Comparison of ENCODE assay signal across 1 cellular context in genomic region chr22:41234815-41235687, GRCh38.
TF ChIP-seq lines count a peak whose summit lies in the region.

No MANE protein-coding gene starts in this region.

TF ChIP-seq in HepG2, 621 proteins besides CTCF, POLR2A, EP300 and RAD21 (continued from another document and continues in another):
- TF ChIP-seq IRF1 (CRISPR knock-in tag; IDR thresholded peaks at IDR 0.05; ENCODE audit: low read depth) (no peak), ZC3H4 (CRISPR knock-in tag; IDR thresholded peaks at IDR 0.05; ENCODE audit: borderline replicate concordance) (no peak), GATAD1 (CRISPR knock-in tag; IDR thresholded peaks at IDR 0.05) (0 out of 2 replicates have a peak, but pooled peaks have one; percentile 23), NRL (CRISPR knock-in tag; IDR thresholded peaks at IDR 0.05; ENCODE audit: borderline replicate concordance) (peak; percentile 59; the same call in 1 of the 2 replicates), HNF1B (CRISPR knock-in tag; IDR thresholded peaks at IDR 0.05) (peak; percentile 76), ZFP91 (CRISPR knock-in tag; IDR thresholded peaks at IDR 0.05; ENCODE audit: borderline replicate concordance) (peak; percentile 69; the same call in 1 of the 2 replicates), PREB (CRISPR knock-in tag; IDR thresholded peaks at IDR 0.05) (no peak), NR2F1 (CRISPR knock-in tag; IDR thresholded peaks at IDR 0.05) (peak; percentile 10 to 86; a peak in 3 of 4 replicates), THRA (CRISPR knock-in tag; IDR thresholded peaks at IDR 0.05; ENCODE audit: borderline replicate concordance) (peak; percentile 65; the same call in 1 of the 2 replicates), BCL6 (CRISPR knock-in tag; IDR thresholded peaks at IDR 0.05) (peak; percentile 47; the same call in 1 of the 2 replicates), PRDM10 (CRISPR knock-in tag; IDR thresholded peaks at IDR 0.05; ENCODE audit: low read depth) (0 out of 2 replicates have a peak, but pooled peaks have one; percentile 32), SOX5 (CRISPR knock-in tag; IDR thresholded peaks at IDR 0.05; ENCODE audit: borderline replicate concordance) (peak; percentile 56; the same call in 1 of the 2 replicates), NCOA2 (CRISPR knock-in tag; IDR thresholded peaks at IDR 0.05) (peak; percentile 78), ZNF768 (CRISPR knock-in tag; IDR thresholded peaks at IDR 0.05) (peak; percentile 42; the same call in 1 of the 2 replicates), TFDP2 (CRISPR knock-in tag; IDR thresholded peaks at IDR 0.05) (0 out of 2 replicates have a peak, but pooled peaks have one; percentile 41), HIC2 (CRISPR knock-in tag; IDR thresholded peaks at IDR 0.05; ENCODE audit: low read depth) (peak; percentile 98), CEBPB (IDR thresholded peaks at IDR 0.05; ENCODE audit: borderline replicate concordance, low read depth, low read length) (peak; percentile 63; the same call in 1 of the 2 replicates), BATF2 (CRISPR knock-in tag; IDR thresholded peaks at IDR 0.05) (no peak), TBX3 (IDR thresholded peaks at IDR 0.05; ENCODE audit: borderline replicate concordance) (0 out of 2 replicates have a peak, but pooled peaks have one; percentile 19), SMAD3 (CRISPR knock-in tag; IDR thresholded peaks at IDR 0.05) (0 out of 2 replicates have a peak, but pooled peaks have one; percentile 49), KDM5B (CRISPR knock-in tag; IDR thresholded peaks at IDR 0.05; ENCODE audit: borderline replicate concordance) (peak; percentile 40; the same call in 1 of the 2 replicates), ZNF280B (CRISPR knock-in tag; IDR thresholded peaks at IDR 0.05; ENCODE audit: borderline replicate concordance) (0 out of 2 replicates have a peak, but pooled peaks have one; percentile 49), FOSL1 (CRISPR knock-in tag; IDR thresholded peaks at IDR 0.05; ENCODE audit: borderline replicate concordance) (0 out of 2 replicates have a peak, but pooled peaks have one; percentile 37), KAT8 (CRISPR knock-in tag; IDR thresholded peaks at IDR 0.05) (0 out of 2 replicates have a peak, but pooled peaks have one; percentile 47), HMG20B (CRISPR knock-in tag; conservative IDR thresholded peaks at IDR 0.05) (peak; percentile 35; the same call in 1 of the 2 replicates), ZBTB7B (CRISPR knock-in tag; IDR thresholded peaks at IDR 0.05) (peak; percentile 79; the same call in 1 of the 2 replicates), IRF2 (CRISPR knock-in tag; IDR thresholded peaks at IDR 0.05) (peak; percentile 38; the same call in 1 of the 2 replicates), HNRNPLL (IDR thresholded peaks at IDR 0.05; ENCODE audit: low read depth, low read length, poor library complexity, severe bottlenecking) (peak; percentile 34), PRPF4 (IDR thresholded peaks at IDR 0.05; ENCODE audit: low read depth, low read length, poor library complexity, severe bottlenecking) (no peak), ZNF616 (CRISPR knock-in tag; IDR thresholded peaks at IDR 0.05; ENCODE audit: low read depth) (0 out of 2 replicates have a peak, but pooled peaks have one; percentile 44), ZNF574 (CRISPR knock-in tag; IDR thresholded peaks at IDR 0.05) (0 out of 2 replicates have a peak, but pooled peaks have one; percentile 24), HNRNPL (IDR thresholded peaks at IDR 0.05; ENCODE audit: low read depth, low read length) (peak; percentile 98), MED13 (CRISPR knock-in tag; IDR thresholded peaks at IDR 0.05) (peak; percentile 63; the same call in 1 of the 2 replicates), ZNF263 (CRISPR knock-in tag; IDR thresholded peaks at IDR 0.05) (0 out of 2 replicates have a peak, but pooled peaks have one; percentile 21), ZBTB3 (CRISPR knock-in tag; IDR thresholded peaks at IDR 0.05; ENCODE audit: borderline replicate concordance, low read depth) (no peak), KDM2A (CRISPR knock-in tag; IDR thresholded peaks at IDR 0.05; ENCODE audit: borderline replicate concordance, low read depth) (peak; percentile 46; the same call in 1 of the 2 replicates)
